Comparison of ENCODE assay signal across 9 cellular contexts in genomic region chr17:38288217-38288827, GRCh38. TPM values are rescaled to one million over a fixed set of nuclear protein-coding genes. Genes with fewer than 3 reads are reported as not detected.
A peak's percentile ranks its signal among the peaks of the same experiment; 100 is the strongest.
DNase-seq lines count a peak whose midpoint lies in the region; ATAC-seq and TF ChIP-seq lines count a peak whose summit lies in the region.
"Not testable (repeated sequence)": the region's sequence is repeated elsewhere in the genome, so short reads cannot be mapped to it uniquely, and the experiment has no call there.
"Had no signal": no experiment of that assay in that cellular context is flagged by ENCODE, and none has a peak within 500 bp of the region (broad histone marks: within the 10 kb centered on the region; RNA-seq: fewer than 3 reads in every experiment).

No MANE protein-coding gene starts in this region.

- intact Hi-C loops in heart right ventricle (cut with DNase I): not testable (repeated sequence)

- peaks cover 0 to 11% (median 5%) of the 10 kb centered on the region in 9 donors for H3K4me1 ChIP-seq in heart right ventricle

- H3K27ac ChIP-seq in heart right ventricle: not testable (repeated sequence)

- H3K27me3 Mint-ChIP-seq in HFFc6 (ENCODE audit: insufficient read depth): not testable (repeated sequence)

- ATAC-seq in SK-N-SH treated with all-trans-retinoic acid at 6 μM for 48 hours: peak; percentile 71
- ATAC-seq in heart right ventricle: peak in 5 of 8 donors; percentile 49 to 66 (median 57)

- peak; percentile 78 for TF ChIP-seq CTCF in HFFc6 (IDR thresholded peaks at IDR 0.05)
- TF ChIP-seq CTCF in heart right ventricle (IDR thresholded peaks at IDR 0.05): peak in 6 of 9 donors; percentile 38 to 48 (median 40)

- WGBS in heart right ventricle, 2 donors: 55 to 64% methylated on average over 10 to 12 of the region's 12 CpGs

- H3K4me1 Mint-ChIP-seq in HFFc6 (ENCODE audit: low read depth): peaks cover 10% of the 10 kb centered on the region

- H3K4me3 ChIP-seq in heart right ventricle: not testable (repeated sequence)

- not testable (repeated sequence) for H3K4me3 Mint-ChIP-seq in HFFc6

- H3K9me3 Mint-ChIP-seq in HFFc6: not testable (repeated sequence)

- not testable (repeated sequence) for H3K36me3 ChIP-seq in heart right ventricle

- H3K9me3 ChIP-seq in heart right ventricle: not testable (repeated sequence)

- not testable (repeated sequence) for H3K36me3 Mint-ChIP-seq in HFFc6 (ENCODE audit: low read depth)

- H3K27ac Mint-ChIP-seq in HFFc6: not testable (repeated sequence)

- peak; percentile 12 for DNase-seq in DMS153 (lab: John Stamatoyannopoulos, UW)
- DNase-seq in HFFc6, heart right ventricle: not testable (repeated sequence)
- DNase-seq in NCI-H2171 treated with DMSO at 0.1 percent for 48 hours (lab: John Stamatoyannopoulos, UW): peak; percentile 27
- DNase-seq in cerebellar cortex (ENCODE audit: low spot score): peak; percentile 24
- DNase-seq in myocyte (ENCODE audit: low read depth): peak; percentile 30

- H3K27me3 ChIP-seq in heart right ventricle: not testable (repeated sequence)

RNA-seq across cellular contexts. Expression of gene MRPL45, which starts 8.6 kb away (rescaled TPM):
- total RNA-seq in HFFc6 (2021; fragmentation: NEBNext Ultra II Directional; extraction: Animal tissue kit (Norgen Biotek cat#: 25700)): 10 to 100 TPM; 35.7 to 43.3 (median 42.1) TPM
- total RNA-seq in heart right ventricle (10 to 100 TPM; 36.1 to 44.6 (median 39.9) TPM), myocyte (38.5 and 44.1 TPM in 2 replicates)
- polyA plus RNA-seq in heart right ventricle: 10 to 100 TPM; 16.0 to 28.2 TPM
- 26.7 TPM for polyA plus RNA-seq in myocyte (2012)

RNA-seq across cellular contexts. Expression of gene GPR179, which starts 55.4 kb away (rescaled TPM):
- not detected for total RNA-seq in HFFc6 (2021; fragmentation: NEBNext Ultra II Directional; extraction: Animal tissue kit (Norgen Biotek cat#: 25700))
- total RNA-seq in heart right ventricle (under 1 TPM in 8 of 10 donors, not detected in 2; 0.02 to 0.09 (median 0.06) TPM), myocyte (0.03 and 0.05 TPM in 2 replicates)
- polyA plus RNA-seq in heart right ventricle: under 1 TPM; under 0.01 to 0.22 TPM
- 0.03 TPM for polyA plus RNA-seq in myocyte (2012)
- total RNA-seq: T-helper 17 cell had no signal
- polyA plus RNA-seq: naive thymus-derived CD8-positive, alpha-beta T cell had no signal
